8 cellular contexts compared by ENCODE assay signal in the genomic region with DNA sequence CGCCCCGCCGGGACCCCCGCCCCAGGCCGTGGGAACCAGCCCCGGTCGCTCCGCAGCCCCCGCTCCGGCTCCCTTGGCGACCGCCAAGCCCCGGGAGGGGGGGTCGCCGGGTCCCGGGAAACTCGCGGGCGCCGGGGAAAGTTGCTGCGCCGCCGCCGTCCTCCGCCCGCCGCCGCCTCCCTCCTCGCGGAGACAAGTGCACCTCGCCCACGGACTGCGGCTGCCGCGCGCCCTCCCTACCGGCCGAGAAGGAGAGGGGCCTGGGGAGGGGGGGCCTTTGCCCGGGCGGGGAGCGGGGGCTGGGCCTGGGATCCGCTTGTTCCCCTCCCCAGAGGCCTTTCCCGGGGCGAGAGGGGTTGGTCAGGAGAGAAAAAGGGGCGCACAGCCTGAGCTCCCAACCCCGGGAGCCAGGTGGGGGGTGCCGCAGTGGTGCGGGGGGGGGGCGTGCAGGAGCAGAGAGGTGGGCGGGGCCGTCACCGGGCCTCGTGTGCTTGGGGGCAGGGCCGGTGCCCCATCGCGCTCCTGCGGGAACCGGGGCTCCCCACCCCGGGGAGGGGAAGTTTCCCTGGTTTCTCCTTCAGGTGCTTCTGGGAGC. TPM values are rescaled to one million over a fixed set of nuclear protein-coding genes. Genes with fewer than 3 reads are reported as not detected.
A peak's percentile ranks its signal among the peaks of the same experiment; 100 is the strongest.
DNase-seq lines count a peak whose midpoint lies in the region; ATAC-seq, FAIRE-seq and TF ChIP-seq lines count a peak whose summit lies in the region.

No MANE protein-coding gene starts in this region.

- TF ChIP-seq POLR2A in spleen (IDR thresholded peaks at IDR 0.05) (no peak), GM12892 (IDR thresholded peaks at IDR 0.05; ENCODE audit: low read depth, low read length) (no peak)

- FAIRE-seq in GM12892 (lab: Jason Lieb, UNC): no peak

- H3K4me3 ChIP-seq in left ventricle myocardium inferior (peak overlapping the region; percentile 89), spleen (peak overlapping the region; percentile 51 to 92 (median 78))

- ATAC-seq in HG02798 (IDR thresholded peaks at IDR 0.05; ENCODE audit: poor library complexity, unreplicated experiment): peak; percentile 13

- WGBS in spleen, 5 donors: 0 to 2% (median 1%) methylated on average over 22 to 57 of the region's 59 CpGs

- H3K4me1 ChIP-seq in left ventricle myocardium inferior (peaks cover 56% of the 10 kb centered on the region), spleen (peaks cover 13 to 64% (median 30%) of the 10 kb centered on the region in 6 donors)

- peak; percentile 29 for DNase-seq in NCI-H345 (lab: John Stamatoyannopoulos, UW)
- DNase-seq in NCI-H345 treated with DMSO at 0.1 percent for 48 hours (lab: John Stamatoyannopoulos, UW; ENCODE audit: unreplicated experiment): no peak
- no peak for DNase-seq in left ventricle myocardium inferior
- DNase-seq in spleen: no peak
- DNase-seq in GM12892 (ENCODE audit: insufficient read length): no peak
- no peak for DNase-seq in T1000 (lab: John Stamatoyannopoulos, UW)

- TF ChIP-seq CTCF in VCaP (conservative IDR thresholded peaks at IDR 0.05): no peak
- no peak for TF ChIP-seq CTCF in left ventricle myocardium inferior (IDR thresholded peaks at IDR 0.05; ENCODE audit: borderline replicate concordance)
- peak in 1 of 11 experiments; percentile 12 for TF ChIP-seq CTCF in spleen (IDR thresholded peaks at IDR 0.05 in 8 of 11, conservative IDR thresholded peaks at IDR 0.05 in 3 of 11)

- peak overlapping the region; percentile 86 for H3K27ac ChIP-seq in VCaP
- peak overlapping the region; percentile 96 for H3K27ac ChIP-seq in left ventricle myocardium inferior (replicated peaks)
- peak overlapping the region in 4 of 8 donors; percentile 89 to 93 (median 90) for H3K27ac ChIP-seq in spleen

- no peaks in the 10 kb centered on the region for H3K27me3 ChIP-seq in left ventricle myocardium inferior (ENCODE audit: low read depth)
- H3K27me3 ChIP-seq in spleen (replicated peaks in 1 of 7): peaks cover 0 to 37% (median 15%) of the 10 kb centered on the region in 7 donors

- intact Hi-C loops in left ventricle myocardium inferior (cut with micrococcal nuclease) (no loop called here), spleen (cut with DNase I; ENCODE audit: low total_unique reads) (no loop called here)

- H3K36me3 ChIP-seq in left ventricle myocardium inferior (no peaks in the 10 kb centered on the region), spleen (no peaks in the 10 kb centered on the region)

- H3K9me3 ChIP-seq in left ventricle myocardium inferior (replicated peaks): no peaks in the 10 kb centered on the region
- no peaks in the 10 kb centered on the region for H3K9me3 ChIP-seq in spleen

RNA-seq across cellular contexts. Expression of gene AGRN, which starts 0.6 kb away (rescaled TPM):
- total RNA-seq in left ventricle myocardium inferior (13.0 TPM), spleen (10 to 100 TPM; 10.6 to 27.2 (median 16.9) TPM)
- polyA plus RNA-seq in spleen: 10 to 100 TPM in 1 of 3 donors, 1 to 10 TPM in 2; 4.6 to 16.3 (median 5.6) TPM
- polyA plus RNA-seq in GM12892 (2012; ENCODE audit: missing spikeins): 15.1 TPM

RNA-seq across cellular contexts. Expression of gene ISG15, which starts 7.2 kb away (rescaled TPM):
- total RNA-seq in left ventricle myocardium inferior (14.5 TPM), spleen (10 to 100 TPM; 23.3 to 93.8 (median 51.0) TPM)
- 100 to 1,000 TPM; 131 to 230 (median 163) TPM for polyA plus RNA-seq in spleen
- 54.6 TPM for polyA plus RNA-seq in GM12892 (2012; ENCODE audit: missing spikeins)

RNA-seq across cellular contexts. Expression of gene HES4, which starts 20.6 kb away (rescaled TPM):
- total RNA-seq in left ventricle myocardium inferior (34.0 TPM), spleen (10 to 100 TPM in 5 of 7 donors, 1 to 10 TPM in 2; 3.8 to 39.0 (median 15.4) TPM)
- polyA plus RNA-seq in spleen: 10 to 100 TPM; 20.8 to 64.3 (median 27.8) TPM
- not detected for polyA plus RNA-seq in GM12892 (2012; ENCODE audit: missing spikeins)

RNA-seq across cellular contexts. Expression of gene PERM1, which starts 38.6 kb away (rescaled TPM):
- 160 TPM for total RNA-seq in left ventricle myocardium inferior
- under 1 TPM in 3 of 7 donors, not detected in 4; 0.39 to 0.85 (median 0.60) TPM for total RNA-seq in spleen
- polyA plus RNA-seq in spleen: under 1 TPM; 0.20 to 0.80 (median 0.21) TPM
- polyA plus RNA-seq in GM12892 (2012; ENCODE audit: missing spikeins): not detected

RNA-seq across cellular contexts. Expression of gene RNF223, which starts 53.6 kb away (rescaled TPM):
- total RNA-seq in left ventricle myocardium inferior (not detected), spleen (not detected)
- polyA plus RNA-seq in spleen: not detected
- polyA plus RNA-seq in GM12892 (2012; ENCODE audit: missing spikeins): 0.21 TPM
